In the genomic region with DNA sequence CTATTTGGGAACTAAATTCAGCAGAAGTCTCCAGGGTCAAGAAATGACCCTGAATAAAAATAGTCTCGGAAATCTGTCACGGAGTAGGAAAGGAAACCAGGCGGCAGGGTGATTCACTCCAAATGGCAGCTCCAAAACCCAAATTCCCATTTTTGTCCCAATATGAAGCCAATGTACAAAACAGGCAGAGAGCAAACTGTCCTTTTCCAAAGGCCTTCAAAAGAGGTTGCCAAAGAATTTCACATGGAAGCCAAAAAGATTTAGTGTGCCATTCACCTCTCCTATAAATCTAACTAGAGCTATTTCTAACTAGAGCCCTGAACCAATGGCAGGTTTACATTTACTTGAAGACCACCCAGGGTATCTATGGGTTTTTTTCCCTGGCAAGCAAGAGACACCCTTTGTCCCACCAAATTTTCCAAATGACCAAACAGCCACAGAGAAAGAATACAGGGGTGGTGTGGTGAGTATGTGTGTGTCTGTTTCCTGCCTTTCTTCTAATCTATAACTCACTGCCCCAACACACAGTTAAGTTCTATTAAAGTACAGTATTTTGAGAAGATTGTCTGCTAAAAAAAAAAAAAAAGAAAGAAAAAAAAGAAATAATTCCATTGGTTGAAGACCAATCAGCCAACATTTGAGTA, we compare ENCODE assay signal across 1 cellular context.
A peak's percentile ranks its signal among the peaks of the same experiment; 100 is the strongest.
TF ChIP-seq lines count a peak whose summit lies in the region.

No MANE protein-coding gene starts in this region.

TF ChIP-seq in endothelial cell of umbilical vein, 7 proteins besides CTCF, POLR2A, EP300 and RAD21:
- no peak for TF ChIP-seq EZH2 (IDR thresholded peaks at IDR 0.05; ENCODE audit: borderline replicate concordance, low read depth, low read length, severe bottlenecking)
- peak; percentile 49 for TF ChIP-seq POLR2AphosphoS5 (IDR thresholded peaks at IDR 0.05; ENCODE audit: insufficient read depth, low read depth, low read length)
- TF ChIP-seq JUN (IDR thresholded peaks at IDR 0.05; ENCODE audit: borderline replicate concordance, insufficient read depth, insufficient read length, low read depth), result peak; percentile 47
- no peak for TF ChIP-seq MYC (IDR thresholded peaks at IDR 0.05; ENCODE audit: low read depth, low read length)
- TF ChIP-seq, protein P1, sequence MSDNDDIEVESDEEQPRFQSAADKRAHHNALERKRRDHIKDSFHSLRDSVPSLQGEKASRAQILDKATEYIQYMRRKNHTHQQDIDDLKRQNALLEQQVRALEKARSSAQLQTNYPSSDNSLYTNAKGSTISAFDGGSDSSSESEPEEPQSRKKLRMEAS (IDR thresholded peaks at IDR 0.05; ENCODE audit: insufficient read depth, insufficient read length), result no peak
- TF ChIP-seq GATA2 (IDR thresholded peaks at IDR 0.05; ENCODE audit: insufficient read depth, insufficient read length, low read depth, low read length), result no peak
- peak; percentile 64 for TF ChIP-seq FOS (IDR thresholded peaks at IDR 0.05; ENCODE audit: borderline replicate concordance, insufficient read depth, low read length)
